In genomic region chr20:44990425-44990824, GRCh38 we compare ENCODE assay signal across 8 cellular contexts. TPM values are rescaled to one million over a fixed set of nuclear protein-coding genes. Genes with fewer than 3 reads are reported as not detected.
DNase-seq lines count a peak whose midpoint lies in the region; ATAC-seq, FAIRE-seq and TF ChIP-seq lines count a peak whose summit lies in the region.

No MANE protein-coding gene starts in this region.

- peaks cover 10% of the 10 kb centered on the region for H3K36me3 Mint-ChIP-seq in natural killer cell

- no peaks in the 10 kb centered on the region for H3K27me3 Mint-ChIP-seq in natural killer cell (ENCODE audit: low read depth in 2 of 2)

- FAIRE-seq in urothelium cell line (lab: Jason Lieb, UNC), result no peak

- peaks cover 14% of the 10 kb centered on the region for H3K36me3 ChIP-seq in adipocyte (ENCODE audit: control insufficient read depth, insufficient read depth, low read length, severe bottlenecking)

- H3K27ac Mint-ChIP-seq in natural killer cell, result peak overlapping the region; percentile 66 to 97

- H3K4me3 ChIP-seq in AG10803 (ENCODE audit: low read length) (peak overlapping the region; percentile 37), adipocyte (ENCODE audit: low read length) (peak overlapping the region; percentile 67)

- H3K9me3 Mint-ChIP-seq in natural killer cell, result no peaks in the 10 kb centered on the region

- peak overlapping the region; percentile 93 for H3K4me3 Mint-ChIP-seq in natural killer cell

- DNase-seq in AG10803 (ENCODE audit: low read depth), result peak; percentile 37
- DNase-seq in M059J (ENCODE audit: low read depth), result peak; percentile 27
- peak; percentile 45 for DNase-seq in adipocyte (ENCODE audit: low read depth)
- DNase-seq in natural killer cell, result no peak
- no peak for DNase-seq in urothelium cell line (ENCODE audit: low spot score)
- DNase-seq in NCI-H345 (lab: John Stamatoyannopoulos, UW), result no peak

- TF ChIP-seq CTCF in AG10803 (conservative IDR thresholded peaks at IDR 0.05; ENCODE audit: low read length) (no peak), natural killer cell (IDR thresholded peaks at IDR 0.05) (no peak)

- peak overlapping the region; percentile 74 for H3K9ac ChIP-seq in adipocyte (ENCODE audit: low read length)

- H3K4me1 Mint-ChIP-seq in natural killer cell, result peaks cover 60 to 64% of the 10 kb centered on the region in 2 donors

- no peaks in the 10 kb centered on the region for H3K27me3 ChIP-seq in adipocyte (replicated peaks; ENCODE audit: control insufficient read depth, insufficient read depth, low read length)

- peaks cover 27% of the 10 kb centered on the region for H3K4me1 ChIP-seq in adipocyte (ENCODE audit: control insufficient read depth, insufficient read depth, low read length)

- no peaks in the 10 kb centered on the region for H3K9me3 ChIP-seq in adipocyte (ENCODE audit: control insufficient read depth, low read length)

- intact Hi-C loops in natural killer cell (cut with micrococcal nuclease), result loop anchor here (1.0 to 5.0 kb wide), 2 partner anchors 20 to 33 kb away; no protein-coding TSS in a partner anchor

- ATAC-seq in natural killer cell (peak; percentile 34 to 54 (median 50)), HG03108 (IDR thresholded peaks at IDR 0.05; ENCODE audit: unreplicated experiment) (no peak), GM21381 (IDR thresholded peaks at IDR 0.05; ENCODE audit: unreplicated experiment) (no peak)

RNA-seq across cellular contexts. Expression of gene STK4, which starts 24.1 kb away (rescaled TPM):
- total RNA-seq in M059J (2014; rRNA removed; shearing (Covaris generic)), result 39.0 and 56.0 TPM in 2 replicates
- 100 to 1,000 TPM; 351 to 394 (median 366) TPM for total RNA-seq in natural killer cell

RNA-seq across cellular contexts. Expression of gene TOMM34, which starts 30.2 kb away (rescaled TPM):
- total RNA-seq in M059J (2014; rRNA removed; shearing (Covaris generic)), result 113 and 118 TPM in 2 replicates
- total RNA-seq in natural killer cell, result 1 to 10 TPM; 8.5 to 9.2 (median 8.8) TPM

Comparison
In these comparisons a context has a peak if more than half of its experiments do, and no peak if none do; other contexts are left out.
1. DNase-seq: peak in AG10803 (single experiment), M059J (single experiment) and adipocyte (single experiment); none in natural killer cell (single experiment), urothelium cell line (single experiment) and NCI-H345 (single experiment).
2. ATAC-seq: peak in natural killer cell (3 of 3); none in HG03108 (single experiment) and GM21381 (single experiment).
3. RNA of gene TOMM34, which starts 30.2 kb away (total RNA-seq): 113 to 118 TPM in M059J; 8.5 to 9.2 TPM in natural killer cell; every median in the first group is over 10 times any median in the second.